In the genomic region with DNA sequence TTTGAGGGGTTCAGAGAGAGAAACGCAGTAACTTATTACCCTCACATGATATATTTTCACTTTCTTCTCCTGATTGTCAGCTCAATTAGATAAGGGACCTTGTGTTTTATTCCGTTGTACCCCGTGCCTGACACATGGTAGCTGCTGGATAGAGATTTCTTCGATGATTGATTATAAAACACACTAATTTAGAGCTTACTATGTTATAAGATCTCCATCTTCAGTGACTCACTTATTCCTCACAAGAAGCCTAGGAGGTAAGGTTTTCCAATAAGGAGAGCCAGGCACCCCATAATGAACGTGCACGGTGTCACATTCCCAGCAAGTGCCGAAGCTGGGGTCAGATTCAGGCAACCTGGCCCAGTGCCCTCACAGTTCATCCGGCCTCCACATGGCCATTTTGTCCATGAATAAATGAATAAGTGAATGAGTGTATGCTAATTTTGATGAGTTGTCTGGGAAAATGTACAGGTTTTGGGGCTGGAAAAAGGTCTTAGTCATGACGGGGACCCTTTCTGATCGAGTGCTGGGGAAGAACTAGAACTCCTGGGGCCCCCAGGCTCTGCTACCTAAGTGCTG, we compare ENCODE assay signal across 8 cellular contexts.
DNase-seq lines count a peak whose midpoint lies in the region; ATAC-seq and TF ChIP-seq lines count a peak whose summit lies in the region.

No MANE protein-coding gene starts in this region.

- H3K27me3 ChIP-seq in heart right ventricle (peaks cover 0 to 28% (median 7%) of the 10 kb centered on the region in 7 donors), ascending aorta (no peaks in the 10 kb centered on the region), thoracic aorta (replicated peaks; ENCODE audit: insufficient read depth) (no peaks in the 10 kb centered on the region)

- TF ChIP-seq CTCF in heart right ventricle (IDR thresholded peaks at IDR 0.05) (no peak), ascending aorta (IDR thresholded peaks at IDR 0.05) (no peak), thoracic aorta (IDR thresholded peaks at IDR 0.05) (no peak)

- 35 to 43% methylated on average over 10 of the region's 10 CpGs for WGBS in heart right ventricle, 2 donors

- DNase-seq in heart right ventricle, result no peak
- DNase-seq in cardiac septum (ENCODE audit: low spot score), result no peak
- no peak for DNase-seq in ascending aorta (ENCODE audit: low spot score in 2 of 2)
- DNase-seq in left colon, result no peak
- DNase-seq in thoracic aorta (ENCODE audit: low spot score), result no peak
- no peak for DNase-seq in NCI-H748 (lab: John Stamatoyannopoulos, UW; ENCODE audit: unreplicated experiment)
- no peak for DNase-seq in activated effector memory CD4-positive, alpha-beta T cell treated with Interleukin-2 at 50 U/mL for 16 hours

- H3K4me1 ChIP-seq in heart right ventricle (peaks cover 0 to 22% (median 10%) of the 10 kb centered on the region in 9 donors), ascending aorta (peaks cover 0 to 3% of the 10 kb centered on the region in 2 donors), thoracic aorta (ENCODE audit: control insufficient read depth in 1 of 2, low read depth in 2 of 2) (peaks cover 0 to 9% of the 10 kb centered on the region in 2 donors)

- H3K9me3 ChIP-seq in heart right ventricle (no peaks in the 10 kb centered on the region), ascending aorta (no peaks in the 10 kb centered on the region), thoracic aorta (no peaks in the 10 kb centered on the region)

- ATAC-seq in heart right ventricle (peak in 1 of 8 donors; percentile 16), left colon (peak; percentile 2), thoracic aorta (ENCODE audit: insufficient number of reproducible peaks, low FRiP score, low read depth) (no peak), HG03439 (IDR thresholded peaks at IDR 0.05; ENCODE audit: unreplicated experiment) (no peak)

- H3K4me3 ChIP-seq in heart right ventricle (peak overlapping the region; percentile 32 to 73 (median 65)), ascending aorta (peak overlapping the region; percentile 65 to 68), thoracic aorta (peak overlapping the region; percentile 87)

- H3K36me3 ChIP-seq in heart right ventricle (no peaks in the 10 kb centered on the region), ascending aorta (no peaks in the 10 kb centered on the region), thoracic aorta (no peaks in the 10 kb centered on the region)

- intact Hi-C loops in heart right ventricle (cut with DNase I) (loop anchor here in 1 of 10 donors (5.0 kb wide), 1 partner anchor 821 kb away; no protein-coding TSS in a partner anchor), cardiac septum (cut with DNase I) (no loop called here), ascending aorta (cut with DNase I) (loop anchor here (1.0 kb wide), 1 partner anchor 656 kb away; no protein-coding TSS in a partner anchor), left colon (cut with DNase I, micrococcal nuclease) (no loop called here)

- H3K27ac ChIP-seq in heart right ventricle (peak overlapping the region; percentile 46 to 91 (median 80)), ascending aorta (peak overlapping the region; percentile 74 to 81), thoracic aorta (peak overlapping the region; percentile 66 to 67)
